In the genomic region with DNA sequence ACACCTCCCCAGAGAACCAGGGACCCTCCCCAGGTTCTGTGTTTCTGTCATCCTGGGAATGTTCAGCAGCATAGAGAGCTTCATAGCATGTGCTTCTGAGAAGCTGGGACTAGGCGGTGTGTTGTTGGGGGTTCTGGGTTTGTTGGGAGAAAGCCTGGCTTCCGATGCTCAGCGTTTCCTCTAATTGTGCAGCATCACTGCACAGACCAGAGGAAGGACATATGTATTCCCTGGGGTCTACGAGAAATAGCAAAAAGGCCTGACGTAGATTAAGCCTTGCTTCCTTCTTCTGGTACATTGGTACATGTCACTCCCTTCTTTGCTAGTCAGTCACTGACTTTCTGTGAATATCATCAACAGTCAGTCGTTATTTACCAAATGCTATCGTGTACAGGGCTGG, we compare ENCODE assay signal across 21 cellular contexts.
DNase-seq lines count a peak whose midpoint lies in the region; ATAC-seq and TF ChIP-seq lines count a peak whose summit lies in the region.
"Had no signal": no experiment of that assay in that cellular context is flagged by ENCODE, and none has a peak within 500 bp of the region (broad histone marks: within the 10 kb centered on the region; RNA-seq: fewer than 3 reads in every experiment).

No MANE protein-coding gene starts in this region.

- H2BK15ac ChIP-seq in neuronal stem cell (ENCODE audit: low read length): no peak overlapping the region

- H2AK5ac ChIP-seq in neuronal stem cell (ENCODE audit: low read depth, low read length): no peak overlapping the region

- no peak overlapping the region for H3K4ac ChIP-seq in neuronal stem cell (ENCODE audit: low read length)

- H3F3A ChIP-seq in GM23338 (replicated peaks; ENCODE audit: low read depth): no peaks in the 10 kb centered on the region

- H4K91ac ChIP-seq in neuronal stem cell (ENCODE audit: low read depth, low read length, poor library complexity): no peak overlapping the region

- 0 out of 2 replicates have a peak, but pooled peaks cover 6% of the 10 kb centered on the region for H3K9me2 ChIP-seq in GM23338 (ENCODE audit: insufficient read depth)
- H3K9me2 ChIP-seq: SK-N-SH had no signal

- TF ChIP-seq POLR2A in spleen (IDR thresholded peaks at IDR 0.05): no peak

- H3K27ac ChIP-seq in GM23338 (ENCODE audit: low read depth): no peak overlapping the region
- no peak overlapping the region for H3K27ac ChIP-seq in OCI-LY3 (ENCODE audit: low read length)
- peak overlapping the region; percentile 84 for H3K27ac ChIP-seq in left ventricle myocardium inferior (replicated peaks)
- peak overlapping the region in 5 of 8 donors; percentile 61 to 88 (median 81) for H3K27ac ChIP-seq in spleen
- H3K27ac ChIP-seq in neuronal stem cell (replicated peaks; ENCODE audit: low read length): no peak overlapping the region

- H4K20me1 ChIP-seq in GM23338 (replicated peaks; ENCODE audit: insufficient read depth): no peaks in the 10 kb centered on the region
- no peaks in the 10 kb centered on the region for H4K20me1 ChIP-seq in OCI-LY3 (ENCODE audit: insufficient read depth, low read length)

- no peak overlapping the region for H3K4me2 ChIP-seq in GM23338
- peak overlapping the region; percentile 29; the same call in 1 of the 2 replicates for H3K4me2 ChIP-seq in OCI-LY3 (ENCODE audit: low read length)
- no peak overlapping the region for H3K4me2 ChIP-seq in neuronal stem cell (ENCODE audit: insufficient read depth, low read length, poor library complexity, severe bottlenecking)
- H3K4me2 ChIP-seq: SK-N-SH had no signal

- no peak overlapping the region for H4K8ac ChIP-seq in neuronal stem cell (ENCODE audit: low read depth, low read length)

- H3K9me3 ChIP-seq in OCI-LY3 (ENCODE audit: insufficient read depth, low read length) (0 out of 2 replicates have a peak, but pooled peaks cover 7% of the 10 kb centered on the region), left ventricle myocardium inferior (replicated peaks) (peaks cover 30% of the 10 kb centered on the region), spleen (peaks cover 0 to 17% (median 4%) of the 10 kb centered on the region in 8 donors), neuronal stem cell (replicated peaks in 1 of 2; ENCODE audit: control insufficient read depth in 2 of 2, insufficient read depth in 1 of 2, low read depth in 1 of 2, low read length in 2 of 2) (no peaks in the 10 kb centered on the region)
- H3K9me3 ChIP-seq: Caco-2, SK-N-SH had no signal

- no peaks in the 10 kb centered on the region for H3K4me1 ChIP-seq in GM23338 (ENCODE audit: insufficient read depth)
- peaks cover 14% of the 10 kb centered on the region for H3K4me1 ChIP-seq in OCI-LY3 (ENCODE audit: low read length)
- H3K4me1 ChIP-seq in left ventricle myocardium inferior: peaks cover 7% of the 10 kb centered on the region
- peaks cover 0 to 26% (median 6%) of the 10 kb centered on the region in 6 donors for H3K4me1 ChIP-seq in spleen
- H3K4me1 ChIP-seq in neuronal stem cell (ENCODE audit: control insufficient read depth in 2 of 2, insufficient read depth in 1 of 2, low read depth in 1 of 2, low read length in 2 of 2): peaks cover 0 to 2% of the 10 kb centered on the region in 2 donors
- H3K4me1 ChIP-seq: Caco-2 had no signal

- no peak for DNase-seq in GM23338 (ENCODE audit: low spot score)
- no peak for DNase-seq in left ventricle myocardium inferior
- no peak for DNase-seq in spleen
- DNase-seq in SKM-1 (lab: John Stamatoyannopoulos, UW; ENCODE audit: unreplicated experiment): no peak
- DNase-seq in neuronal stem cell (ENCODE audit: low spot score): no peak
- DNase-seq in posterior vena cava (ENCODE audit: low spot score): no peak
- DNase-seq: C1 segment of cervical spinal cord; Caco-2; DMS53; NCI-H1092; NCI-H1694; NCI-H2107; NCI-H345; NCI-H69; NK-92 treated with Interleukin-12 subunit alpha and Interleukin-12 subunit beta, amount 100 ng/mL, for 24 hours; PC-3; SK-N-SH had no signal

- TF ChIP-seq CTCF in GM23338 (conservative IDR thresholded peaks at IDR 0.05; ENCODE audit: low read depth in 2 of 2): no peak
- TF ChIP-seq CTCF in OCI-LY3 (IDR thresholded peaks at IDR 0.05; ENCODE audit: low read depth, low read length): no peak
- no peak for TF ChIP-seq CTCF in left ventricle myocardium inferior (IDR thresholded peaks at IDR 0.05; ENCODE audit: borderline replicate concordance)
- no peak for TF ChIP-seq CTCF in spleen (IDR thresholded peaks at IDR 0.05 in 8 of 11, conservative IDR thresholded peaks at IDR 0.05 in 3 of 11)

- H2AFZ ChIP-seq in GM23338 (peak overlapping the region; percentile 52; the same call in 1 of the 2 replicates), OCI-LY3 (ENCODE audit: low read depth, low read length) (peak overlapping the region; percentile 29; the same call in 1 of the 2 replicates), neuronal stem cell (ENCODE audit: low read length) (no peak overlapping the region)

- intact Hi-C loops in left ventricle myocardium inferior (cut with micrococcal nuclease) (no loop called here), spleen (cut with DNase I; ENCODE audit: low total_unique reads) (no loop called here), posterior vena cava (cut with DNase I) (no loop called here)

- H3K79me2 ChIP-seq in GM23338 (replicated peaks; ENCODE audit: insufficient read depth): no peaks in the 10 kb centered on the region
- H3K79me2 ChIP-seq in OCI-LY3 (ENCODE audit: low read length): no peaks in the 10 kb centered on the region

- 49 to 65% (median 53%) methylated on average over 7 of the region's 7 CpGs for WGBS in spleen, 5 donors
- no CpG with 5 or more reads among the region's 7 CpGs for WGBS in neuronal stem cell (ENCODE audit: extremely low coverage in 2 of 2, insufficient read length in 2 of 2, insufficient replicate concordance in 1 of 2), 2 donors

- H3K4me3 ChIP-seq in GM23338 (no peak overlapping the region), OCI-LY3 (ENCODE audit: low read length) (no peak overlapping the region), left ventricle myocardium inferior (no peak overlapping the region), spleen (peak overlapping the region in 1 of 8 donors; percentile 46), neuronal stem cell (ENCODE audit: low read length in 2 of 2) (no peak overlapping the region)
- H3K4me3 ChIP-seq: GM12878 had no signal

- H2BK5ac ChIP-seq in neuronal stem cell (ENCODE audit: low read length): no peak overlapping the region

- no peak overlapping the region for H2BK12ac ChIP-seq in neuronal stem cell (ENCODE audit: low read length)

- H3K14ac ChIP-seq in neuronal stem cell (ENCODE audit: low read length): no peak overlapping the region

- no peak for ATAC-seq in GM23338
- no peak for ATAC-seq in GM21526 (IDR thresholded peaks at IDR 0.05; ENCODE audit: low FRiP score, unreplicated experiment)
- ATAC-seq: GM12878, HCT116, PC-3 had no signal

- no peaks in the 10 kb centered on the region for H3K79me1 ChIP-seq in neuronal stem cell (ENCODE audit: low read depth, low read length)

- H3K36me3 ChIP-seq in GM23338 (ENCODE audit: insufficient read depth) (no peaks in the 10 kb centered on the region), OCI-LY3 (replicated peaks; ENCODE audit: low read depth, low read length) (no peaks in the 10 kb centered on the region), left ventricle myocardium inferior (no peaks in the 10 kb centered on the region), spleen (no peaks in the 10 kb centered on the region), neuronal stem cell (replicated peaks in 1 of 2; ENCODE audit: control insufficient read depth in 2 of 2, insufficient read depth in 2 of 2, low read length in 2 of 2) (no peaks in the 10 kb centered on the region)

- no peak overlapping the region for H3K27ac Mint-ChIP-seq in GM23338

- no peak overlapping the region for H3K9ac ChIP-seq in OCI-LY3 (ENCODE audit: low read length)
- H3K9ac ChIP-seq in neuronal stem cell (ENCODE audit: low read depth, low read length, poor library complexity): no peak overlapping the region
- H3K9ac ChIP-seq: SK-N-SH had no signal

- H2BK120ac ChIP-seq in neuronal stem cell (ENCODE audit: low read depth, low read length): no peak overlapping the region

- peaks cover 2% of the 10 kb centered on the region for H3K27me3 Mint-ChIP-seq in GM23338 (ENCODE audit: insufficient read depth, low read depth, poor library complexity)

- no peak overlapping the region for H3K23ac ChIP-seq in neuronal stem cell (ENCODE audit: low read depth, low read length, poor library complexity)

- H3K4me3 Mint-ChIP-seq in GM23338: no peak overlapping the region

- H3K9me3 Mint-ChIP-seq in GM23338: peaks cover 29% of the 10 kb centered on the region

- H3K4me1 Mint-ChIP-seq in GM23338: peaks cover 4% of the 10 kb centered on the region; the same call in 2 of the 3 replicates

- H3K18ac ChIP-seq in neuronal stem cell (ENCODE audit: low read length): no peak overlapping the region

- H3K27me3 ChIP-seq in GM23338 (ENCODE audit: insufficient read depth) (no peaks in the 10 kb centered on the region), OCI-LY3 (ENCODE audit: low read depth, low read length) (no peaks in the 10 kb centered on the region), left ventricle myocardium inferior (ENCODE audit: low read depth) (peaks cover 4% of the 10 kb centered on the region), spleen (replicated peaks in 1 of 7) (no peaks in the 10 kb centered on the region), neuronal stem cell (ENCODE audit: control insufficient read depth in 3 of 3, insufficient read depth in 3 of 3, low read depth in 1 of 3, low read length in 3 of 3) (no peaks in the 10 kb centered on the region)

- H3K36me3 Mint-ChIP-seq in GM23338 (ENCODE audit: low read depth): peaks cover 15% of the 10 kb centered on the region; the same call in 1 of the 3 replicates

TF ChIP-seq in GM23338, 12 proteins besides CTCF, POLR2A, EP300 and RAD21:
- TF ChIP-seq EZH2phosphoT487 (IDR thresholded peaks at IDR 0.05; ENCODE audit: unreplicated experiment) (no peak), JUNB (IDR thresholded peaks at IDR 0.05; ENCODE audit: unreplicated experiment) (no peak), CREB1 (CRISPR knock-in tag; IDR thresholded peaks at IDR 0.05; ENCODE audit: low read depth) (no peak)
- TF ChIP-seq, protein P1, sequence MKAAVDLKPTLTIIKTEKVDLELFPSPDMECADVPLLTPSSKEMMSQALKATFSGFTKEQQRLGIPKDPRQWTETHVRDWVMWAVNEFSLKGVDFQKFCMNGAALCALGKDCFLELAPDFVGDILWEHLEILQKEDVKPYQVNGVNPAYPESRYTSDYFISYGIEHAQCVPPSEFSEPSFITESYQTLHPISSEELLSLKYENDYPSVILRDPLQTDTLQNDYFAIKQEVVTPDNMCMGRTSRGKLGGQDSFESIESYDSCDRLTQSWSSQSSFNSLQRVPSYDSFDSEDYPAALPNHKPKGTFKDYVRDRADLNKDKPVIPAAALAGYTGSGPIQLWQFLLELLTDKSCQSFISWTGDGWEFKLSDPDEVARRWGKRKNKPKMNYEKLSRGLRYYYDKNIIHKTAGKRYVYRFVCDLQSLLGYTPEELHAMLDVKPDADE (IDR thresholded peaks at IDR 0.05): no peak
TF ChIP-seq in GM23338: peak in this region for 0.

Comparison
In these comparisons a context has a peak if more than half of its experiments do, and no peak if none do; other contexts are left out.
1. H3K27ac ChIP-seq: peak in left ventricle myocardium inferior (single experiment) and spleen (5 of 8); none in GM23338 (single experiment), OCI-LY3 (single experiment) and neuronal stem cell (single experiment).